ENCODE assay signal across 21 cellular contexts in genomic region chr3:79872483-79872882, GRCh38.
DNase-seq lines count a peak whose midpoint lies in the region; ATAC-seq and TF ChIP-seq lines count a peak whose summit lies in the region.
"Had no signal": no experiment of that assay in that cellular context is flagged by ENCODE, and none has a peak within 500 bp of the region (broad histone marks: within the 10 kb centered on the region; RNA-seq: fewer than 3 reads in every experiment).

No MANE protein-coding gene starts in this region.

- no peaks in the 10 kb centered on the region for H4K20me1 ChIP-seq in osteoblast (ENCODE audit: insufficient read depth, low read length)

- intact Hi-C loops in left colon (cut with DNase I, micrococcal nuclease) = no loop called here

- H3K9me3 ChIP-seq in osteoblast (ENCODE audit: low read depth, low read length) = peaks cover 2% of the 10 kb centered on the region
- H3K9me3 ChIP-seq: gastrocnemius medialis, sigmoid colon had no signal

- no peak overlapping the region for H3K4me2 ChIP-seq in osteoblast (ENCODE audit: insufficient read depth, low read length)

- no peak overlapping the region for H3K27ac ChIP-seq in osteoblast (ENCODE audit: low read depth, low read length)
- H3K27ac ChIP-seq: gastrocnemius medialis, HL-60, sigmoid colon, SK-N-MC had no signal

- TF ChIP-seq CTCF in fibroblast of villous mesenchyme (IDR thresholded peaks at IDR 0.05; ENCODE audit: insufficient read depth, low read depth, low read length) = no peak
- TF ChIP-seq CTCF in retinal pigment epithelial cell (conservative IDR thresholded peaks at IDR 0.05; ENCODE audit: low read depth, low read length) = no peak
- no peak for TF ChIP-seq CTCF in osteoblast (IDR thresholded peaks at IDR 0.05; ENCODE audit: extremely low read depth, low read depth, low read length)
- TF ChIP-seq CTCF in GM13976 (IDR thresholded peaks at IDR 0.05; ENCODE audit: borderline replicate concordance, control extremely low read depth, extremely low read depth, insufficient read depth, missing control alignments) = no peak

- no peak overlapping the region for H3K4me3 ChIP-seq in fibroblast of villous mesenchyme (ENCODE audit: low read depth, low read length)
- H3K4me3 ChIP-seq in retinal pigment epithelial cell (ENCODE audit: low read length) = no peak overlapping the region
- H3K4me3 ChIP-seq in osteoblast (ENCODE audit: insufficient read depth, low read length) = no peak overlapping the region
- H3K4me3 ChIP-seq: gastrocnemius medialis, sigmoid colon, SK-N-MC had no signal

- DNase-seq in HS-5 (ENCODE audit: low read depth) = peak; percentile 58
- peak; percentile 70 for DNase-seq in astrocyte of the hippocampus (ENCODE audit: low read depth, low spot score)
- DNase-seq in fibroblast of villous mesenchyme (ENCODE audit: low read depth) = peak; percentile 41
- peak; percentile 89 for DNase-seq in retinal pigment epithelial cell (ENCODE audit: low read depth)
- no peak for DNase-seq in DMS53 treated with DMSO at 0.1 percent for 48 hours (lab: John Stamatoyannopoulos, UW; ENCODE audit: unreplicated experiment)
- no peak for DNase-seq in osteoblast (ENCODE audit: insufficient read length, low spot score, missing footprints)
- no peak for DNase-seq in left colon
- DNase-seq in GM13976 (ENCODE audit: low spot score) = no peak
- DNase-seq: activated CD4-positive, alpha-beta memory T cell treated with anti-CD3 and anti-CD28 coated beads, Interleukin-2, amount 10 ng/mL, durations not matched to agents 7 days and 5 days; amygdala; C1 segment of cervical spinal cord; DMS79; gastrocnemius medialis; Kasumi-1; mesenchymal stem cell; NCI-H1694; NCI-H524; nephron progenitor cell; sigmoid colon had no signal

- no peaks in the 10 kb centered on the region for H3K36me3 ChIP-seq in osteoblast (ENCODE audit: insufficient read depth, low read length)
- H3K36me3 ChIP-seq: gastrocnemius medialis, sigmoid colon had no signal

- in situ Hi-C loops in GM13976 (cut with MboI; ENCODE audit: low sequenced_read_pairs, unreplicated experiment) = no loop called here

- no peaks in the 10 kb centered on the region for H3K27me3 ChIP-seq in osteoblast (ENCODE audit: insufficient read depth, low read length)
- H3K27me3 ChIP-seq: gastrocnemius medialis, sigmoid colon had no signal

- no peak for ATAC-seq in left colon
- ATAC-seq: gastrocnemius medialis had no signal

- H3K79me2 ChIP-seq in osteoblast (ENCODE audit: insufficient read depth, low read length) = no peaks in the 10 kb centered on the region

- no peak overlapping the region for H2AFZ ChIP-seq in osteoblast (ENCODE audit: low read length)

- no peaks in the 10 kb centered on the region for H3K4me1 ChIP-seq in osteoblast (ENCODE audit: insufficient read depth, low read length)
- H3K4me1 ChIP-seq: gastrocnemius medialis had no signal

Comparison
In these comparisons a context has a peak if more than half of its experiments do, and no peak if none do; other contexts are left out.
1. DNase-seq: peak in HS-5 (single experiment), astrocyte of the hippocampus (single experiment), fibroblast of villous mesenchyme (single experiment) and retinal pigment epithelial cell (single experiment); none in DMS53 treated with DMSO at 0.1 percent for 48 hours (single experiment), osteoblast (single experiment), left colon (0 of 2) and GM13976 (single experiment).